ENCODE assay signal across 24 cellular contexts in genomic region chr14:80692903-80693302, GRCh38.
"Had no signal": no experiment of that assay in that cellular context is flagged by ENCODE, and none has a peak within 500 bp of the region (broad histone marks: within the 10 kb centered on the region; RNA-seq: fewer than 3 reads in every experiment).

No MANE protein-coding gene starts in this region.

- H3K27ac Mint-ChIP-seq: dendritic cell treated with granulocyte-macrophage colony-stimulating factor and Interleukin-4, amounts not matched to agents 40 ng/mL and 50 ng/mL, for 4 days; effector memory CD8-positive, alpha-beta T cell; endodermal cell; immature natural killer cell; mesothelial cell of epicardium; naive B cell had no signal

- H3K4me3 Mint-ChIP-seq: dendritic cell treated with granulocyte-macrophage colony-stimulating factor and Interleukin-4, amounts not matched to agents 40 ng/mL and 50 ng/mL, for 4 days; effector memory CD8-positive, alpha-beta T cell; endodermal cell; immature natural killer cell; mesothelial cell of epicardium; naive B cell had no signal

- H3K27ac ChIP-seq: colonic mucosa, epithelial cell of prostate, foreskin keratinocyte, gastroesophageal sphincter, heart left ventricle, hepatocyte, left lung, lower lobe of right lung had no signal

- H3K36me3 ChIP-seq: colonic mucosa, gastroesophageal sphincter, heart left ventricle, left lung, lower lobe of right lung had no signal

- H3K9me3 ChIP-seq: colonic mucosa, gastroesophageal sphincter, heart left ventricle, left lung, lower lobe of right lung, mucosa of descending colon had no signal

- DNase-seq: colonic mucosa; cortex of kidney; effector CD8-positive, alpha-beta T cell; effector memory CD8-positive, alpha-beta T cell; endodermal cell; erythroblast; foreskin keratinocyte; heart left ventricle; hypothalamus; immature natural killer cell; islet precursor cell; left cardiac atrium; left lung; left ventricle myocardium superior; lower lobe of right lung; mesenchymal stem cell; mucosa of descending colon; naive B cell had no signal

- H2AFZ ChIP-seq: hepatocyte had no signal

- H3K36me3 Mint-ChIP-seq: mesothelial cell of epicardium had no signal

- H3K79me2 ChIP-seq: hepatocyte had no signal

- H3K27me3 Mint-ChIP-seq: dendritic cell treated with granulocyte-macrophage colony-stimulating factor and Interleukin-4, amounts not matched to agents 40 ng/mL and 50 ng/mL, for 4 days; effector memory CD8-positive, alpha-beta T cell; naive B cell had no signal

- H3K27me3 ChIP-seq: colonic mucosa, foreskin keratinocyte, gastroesophageal sphincter, heart left ventricle, hepatocyte, left lung had no signal

- H3K4me3 ChIP-seq: colonic mucosa, gastroesophageal sphincter, heart left ventricle, hepatocyte, left lung, lower lobe of right lung, mucosa of descending colon had no signal

- H3K4me1 ChIP-seq: colonic mucosa, foreskin keratinocyte, gastroesophageal sphincter, heart left ventricle, left lung, lower lobe of right lung had no signal

- H3K4me2 ChIP-seq: hepatocyte had no signal

- ATAC-seq: effector memory CD8-positive, alpha-beta T cell; esophagus mucosa; foreskin keratinocyte; gastroesophageal sphincter; heart left ventricle; left cardiac atrium; left lung; left ventricle myocardium superior; lower lobe of right lung; mucosa of descending colon had no signal

- H3K9me3 Mint-ChIP-seq: dendritic cell treated with granulocyte-macrophage colony-stimulating factor and Interleukin-4, amounts not matched to agents 40 ng/mL and 50 ng/mL, for 4 days; effector memory CD8-positive, alpha-beta T cell; endodermal cell; naive B cell had no signal

- H3K4me1 Mint-ChIP-seq: endodermal cell, immature natural killer cell, mesothelial cell of epicardium, naive B cell had no signal
